In genomic region chr17:4696432-4696796, GRCh38 we compare ENCODE assay signal across 15 cellular contexts. TPM values are rescaled to one million over a fixed set of nuclear protein-coding genes. Genes with fewer than 3 reads are reported as not detected.
A peak's percentile ranks its signal among the peaks of the same experiment; 100 is the strongest.
DNase-seq lines count a peak whose midpoint lies in the region; ATAC-seq, FAIRE-seq and TF ChIP-seq lines count a peak whose summit lies in the region.
"Had no signal": no experiment of that assay in that cellular context is flagged by ENCODE, and none has a peak within 500 bp of the region (broad histone marks: within the 10 kb centered on the region; RNA-seq: fewer than 3 reads in every experiment).

No MANE protein-coding gene starts in this region.

- no peak overlapping the region for H3K27ac ChIP-seq in sigmoid colon

- no peak for TF ChIP-seq POLR2A in sigmoid colon (IDR thresholded peaks at IDR 0.05)
- no peak for TF ChIP-seq POLR2A in GM18505 (IDR thresholded peaks at IDR 0.05; ENCODE audit: borderline replicate concordance, extremely low read depth, insufficient read depth, insufficient read length)

- H3K27me3 Mint-ChIP-seq in activated CD8-positive, alpha-beta memory T cell treated with anti-CD3 and anti-CD28 coated beads, Interleukin-2, amount 10 ng/mL, durations not matched to agents 7 days and 5 days = no peaks in the 10 kb centered on the region
- no peaks in the 10 kb centered on the region for H3K27me3 Mint-ChIP-seq in activated CD8-positive, alpha-beta T cell treated with anti-CD3 and anti-CD28 coated beads, Interleukin-2, amount 10 ng/mL, durations not matched to agents 7 days and 5 days (ENCODE audit: low read depth)

- peaks cover 0 to 22% (median 0%) of the 10 kb centered on the region in 4 donors for H3K36me3 ChIP-seq in sigmoid colon

- CTCF ChIA-PET in activated CD8-positive, alpha-beta memory T cell treated with anti-CD3 and anti-CD28 coated beads, Interleukin-2, amount 10 ng/mL, durations not matched to agents 7 days and 5 days (lab: Charles Lee) = interaction anchor here (1.2 to 3.7 kb wide), 4 partner anchors 13 to 130 kb away, joined by 3 to 16 read pairs (median 4); partner anchors contain the start of gene ARRB2
- CTCF ChIA-PET in activated CD8-positive, alpha-beta T cell treated with anti-CD3 and anti-CD28 coated beads, Interleukin-2, amount 10 ng/mL, durations not matched to agents 7 days and 5 days (lab: Charles Lee) = interaction anchor here (0.9 to 1.0 kb wide), 2 partner anchors 14 to 207 kb away, joined by 3 read pairs; partner anchors contain the start of genes ARRB2 and CHRNE

- no peak for FAIRE-seq in frontal cortex (lab: Jason Lieb, UNC)

- peak; percentile 95 for ATAC-seq in activated CD8-positive, alpha-beta memory T cell treated with anti-CD3 and anti-CD28 coated beads, Interleukin-2, amount 10 ng/mL, durations not matched to agents 7 days and 5 days
- ATAC-seq in HG03442 (IDR thresholded peaks at IDR 0.05; ENCODE audit: unreplicated experiment) (peak; percentile 53), GM18505 (IDR thresholded peaks at IDR 0.05; ENCODE audit: unreplicated experiment) (no peak), HG02759 (IDR thresholded peaks at IDR 0.05; ENCODE audit: unreplicated experiment) (no peak)
- ATAC-seq in activated CD8-positive, alpha-beta T cell treated with anti-CD3 and anti-CD28 coated beads, Interleukin-2, amount 10 ng/mL, durations not matched to agents 7 days and 5 days = peak; percentile 80
- ATAC-seq: HCT116 had no signal

- peaks cover 0 to 6% (median 0%) of the 10 kb centered on the region in 4 donors for H3K4me1 ChIP-seq in sigmoid colon

- peaks cover 34% of the 10 kb centered on the region for H3K4me1 Mint-ChIP-seq in activated CD8-positive, alpha-beta memory T cell treated with anti-CD3 and anti-CD28 coated beads, Interleukin-2, amount 10 ng/mL, durations not matched to agents 7 days and 5 days
- H3K4me1 Mint-ChIP-seq in activated CD8-positive, alpha-beta T cell treated with anti-CD3 and anti-CD28 coated beads, Interleukin-2, amount 10 ng/mL, durations not matched to agents 7 days and 5 days (ENCODE audit: low read depth) = peaks cover 23% of the 10 kb centered on the region

- TF ChIP-seq EP300 in sigmoid colon (IDR thresholded peaks at IDR 0.05) = no peak

- no peaks in the 10 kb centered on the region for H3K27me3 ChIP-seq in sigmoid colon
- H3K27me3 ChIP-seq: upper lobe of left lung had no signal

- peak overlapping the region; percentile 67 for H3K4me3 Mint-ChIP-seq in activated CD8-positive, alpha-beta memory T cell treated with anti-CD3 and anti-CD28 coated beads, Interleukin-2, amount 10 ng/mL, durations not matched to agents 7 days and 5 days
- H3K4me3 Mint-ChIP-seq in activated CD8-positive, alpha-beta T cell treated with anti-CD3 and anti-CD28 coated beads, Interleukin-2, amount 10 ng/mL, durations not matched to agents 7 days and 5 days = peak overlapping the region; percentile 17
- H3K4me3 Mint-ChIP-seq: neural crest cell had no signal

- no peaks in the 10 kb centered on the region for H3K9me3 Mint-ChIP-seq in activated CD8-positive, alpha-beta memory T cell treated with anti-CD3 and anti-CD28 coated beads, Interleukin-2, amount 10 ng/mL, durations not matched to agents 7 days and 5 days (ENCODE audit: low read depth)
- H3K9me3 Mint-ChIP-seq in activated CD8-positive, alpha-beta T cell treated with anti-CD3 and anti-CD28 coated beads, Interleukin-2, amount 10 ng/mL, durations not matched to agents 7 days and 5 days (ENCODE audit: insufficient read depth) = no peaks in the 10 kb centered on the region
- H3K9me3 Mint-ChIP-seq: neural crest cell had no signal

- intact Hi-C loops in sigmoid colon (cut with DNase I) = no loop called here

- TF ChIP-seq CTCF in sigmoid colon (IDR thresholded peaks at IDR 0.05) = no peak

- H3K4me3 ChIP-seq in sigmoid colon = no peak overlapping the region
- H3K4me3 ChIP-seq: upper lobe of left lung had no signal

- H3K36me3 Mint-ChIP-seq in activated CD8-positive, alpha-beta memory T cell treated with anti-CD3 and anti-CD28 coated beads, Interleukin-2, amount 10 ng/mL, durations not matched to agents 7 days and 5 days = peaks cover 18% of the 10 kb centered on the region
- H3K36me3 Mint-ChIP-seq in activated CD8-positive, alpha-beta T cell treated with anti-CD3 and anti-CD28 coated beads, Interleukin-2, amount 10 ng/mL, durations not matched to agents 7 days and 5 days (ENCODE audit: low read depth) = peaks cover 33% of the 10 kb centered on the region

- H3K9me3 ChIP-seq in sigmoid colon = no peaks in the 10 kb centered on the region
- H3K9me3 ChIP-seq: upper lobe of left lung had no signal

- POLR2A ChIA-PET in activated CD8-positive, alpha-beta T cell treated with anti-CD3 and anti-CD28 coated beads, Interleukin-2, amount 10 ng/mL, durations not matched to agents 7 days and 5 days (lab: Charles Lee) = no interaction called here

- peak overlapping the region; percentile 88 for H3K27ac Mint-ChIP-seq in activated CD8-positive, alpha-beta memory T cell treated with anti-CD3 and anti-CD28 coated beads, Interleukin-2, amount 10 ng/mL, durations not matched to agents 7 days and 5 days
- peak overlapping the region; percentile 77 for H3K27ac Mint-ChIP-seq in activated CD8-positive, alpha-beta T cell treated with anti-CD3 and anti-CD28 coated beads, Interleukin-2, amount 10 ng/mL, durations not matched to agents 7 days and 5 days

- WGBS in sigmoid colon, 2 donors = 65 to 68% methylated on average over 6 of the region's 6 CpGs

- DNase-seq in activated CD8-positive, alpha-beta memory T cell treated with anti-CD3 and anti-CD28 coated beads, Interleukin-2, amount 10 ng/mL, durations not matched to agents 7 days and 5 days = peak; percentile 67
- DNase-seq in activated CD8-positive, alpha-beta memory T cell treated with anti-CD3 and anti-CD28 coated beads for 24 hours = no peak
- no peak for DNase-seq in activated CD8-positive, alpha-beta T cell treated with anti-CD3 and anti-CD28 coated beads, Interleukin-2, amount 10 ng/mL, durations not matched to agents 7 days and 5 days
- peak; percentile 8 for DNase-seq in sigmoid colon
- no peak for DNase-seq in frontal cortex (ENCODE audit: low spot score in 2 of 2)
- DNase-seq: effector CD8-positive, alpha-beta T cell; NCI-H1930; upper lobe of left lung had no signal

RNA-seq across cellular contexts. Expression of gene PELP1, which starts 7.5 kb away (rescaled TPM):
- 10 to 100 TPM; 88.5 to 96.9 TPM for total RNA-seq in activated CD8-positive, alpha-beta memory T cell treated with anti-CD3 and anti-CD28 coated beads, Interleukin-2, amount 10 ng/mL, durations not matched to agents 7 days and 5 days
- 10 to 100 TPM; 69.2 to 76.1 TPM for total RNA-seq in activated CD8-positive, alpha-beta T cell treated with anti-CD3 and anti-CD28 coated beads, Interleukin-2, amount 10 ng/mL, durations not matched to agents 7 days and 5 days
- 10 to 100 TPM; 20.0 to 37.7 (median 26.2) TPM for total RNA-seq in sigmoid colon
- polyA plus RNA-seq in sigmoid colon = 10 to 100 TPM in 1 of 3 donors, 1 to 10 TPM in 2; 4.2 to 27.0 (median 9.9) TPM
- total RNA-seq in frontal cortex = 24.5 TPM

RNA-seq across cellular contexts. Expression of gene ARRB2, which starts 14.0 kb away (rescaled TPM):
- 100 to 1,000 TPM; 348 to 365 TPM for total RNA-seq in activated CD8-positive, alpha-beta memory T cell treated with anti-CD3 and anti-CD28 coated beads, Interleukin-2, amount 10 ng/mL, durations not matched to agents 7 days and 5 days
- 100 to 1,000 TPM; 302 to 316 TPM for total RNA-seq in activated CD8-positive, alpha-beta T cell treated with anti-CD3 and anti-CD28 coated beads, Interleukin-2, amount 10 ng/mL, durations not matched to agents 7 days and 5 days
- total RNA-seq in sigmoid colon = 10 to 100 TPM; 22.1 to 35.7 (median 28.2) TPM
- 10 to 100 TPM; 38.4 to 51.7 (median 39.3) TPM for polyA plus RNA-seq in sigmoid colon
- total RNA-seq in frontal cortex = 16.3 TPM

RNA-seq across cellular contexts. Expression of gene MED11, which starts 34.8 kb away (rescaled TPM):
- total RNA-seq in activated CD8-positive, alpha-beta memory T cell treated with anti-CD3 and anti-CD28 coated beads, Interleukin-2, amount 10 ng/mL, durations not matched to agents 7 days and 5 days = 10 to 100 TPM; 23.6 to 26.1 TPM
- 10 to 100 TPM; 23.0 to 27.2 TPM for total RNA-seq in activated CD8-positive, alpha-beta T cell treated with anti-CD3 and anti-CD28 coated beads, Interleukin-2, amount 10 ng/mL, durations not matched to agents 7 days and 5 days
- total RNA-seq in sigmoid colon (10 to 100 TPM; 31.1 to 43.6 (median 38.3) TPM), frontal cortex (6.1 TPM)
- 10 to 100 TPM; 35.8 to 61.9 (median 47.4) TPM for polyA plus RNA-seq in sigmoid colon

RNA-seq across cellular contexts. Expression of gene ZMYND15, which starts 43.2 kb away (rescaled TPM):
- under 1 TPM in 1 of 2 experiments, not detected in 1; 0.12 TPM for total RNA-seq in activated CD8-positive, alpha-beta memory T cell treated with anti-CD3 and anti-CD28 coated beads, Interleukin-2, amount 10 ng/mL, durations not matched to agents 7 days and 5 days
- not detected for total RNA-seq in activated CD8-positive, alpha-beta T cell treated with anti-CD3 and anti-CD28 coated beads, Interleukin-2, amount 10 ng/mL, durations not matched to agents 7 days and 5 days
- under 1 TPM in 3 of 4 donors, not detected in 1; 0.36 to 0.55 (median 0.49) TPM for total RNA-seq in sigmoid colon
- 1 to 10 TPM in 2 of 3 donors, not detected in 1; 1.1 to 1.2 TPM for polyA plus RNA-seq in sigmoid colon
- total RNA-seq in frontal cortex = not detected
- total RNA-seq: activated CD8-positive, alpha-beta memory T cell treated with anti-CD3 and anti-CD28 coated beads for 36 hours; neural crest cell; OCI-LY7 had no signal

RNA-seq across cellular contexts. Expression of gene CXCL16, which starts 43.3 kb away (rescaled TPM):
- total RNA-seq in activated CD8-positive, alpha-beta memory T cell treated with anti-CD3 and anti-CD28 coated beads, Interleukin-2, amount 10 ng/mL, durations not matched to agents 7 days and 5 days = under 1 TPM; 0.70 to 0.96 TPM
- total RNA-seq in activated CD8-positive, alpha-beta T cell treated with anti-CD3 and anti-CD28 coated beads, Interleukin-2, amount 10 ng/mL, durations not matched to agents 7 days and 5 days = under 1 TPM; 0.50 to 0.89 TPM
- total RNA-seq in sigmoid colon (1 to 10 TPM; 4.6 to 6.8 (median 5.3) TPM), frontal cortex (under 0.01 TPM)
- 10 to 100 TPM; 21.6 to 32.8 (median 29.0) TPM for polyA plus RNA-seq in sigmoid colon
- total RNA-seq: neural crest cell, OCI-LY7 had no signal

Comparison
In these comparisons a context has a peak if more than half of its experiments do, and no peak if none do; other contexts are left out.
1. DNase-seq: peak in activated CD8-positive, alpha-beta memory T cell treated with anti-CD3 and anti-CD28 coated beads, Interleukin-2, amount 10 ng/mL, durations not matched to agents 7 days and 5 days (single experiment) and sigmoid colon (single experiment); none in activated CD8-positive, alpha-beta memory T cell treated with anti-CD3 and anti-CD28 coated beads for 24 hours (single experiment), activated CD8-positive, alpha-beta T cell treated with anti-CD3 and anti-CD28 coated beads, Interleukin-2, amount 10 ng/mL, durations not matched to agents 7 days and 5 days (single experiment) and frontal cortex (0 of 2).
2. ATAC-seq: peak in activated CD8-positive, alpha-beta memory T cell treated with anti-CD3 and anti-CD28 coated beads, Interleukin-2, amount 10 ng/mL, durations not matched to agents 7 days and 5 days (single experiment), HG03442 (single experiment) and activated CD8-positive, alpha-beta T cell treated with anti-CD3 and anti-CD28 coated beads, Interleukin-2, amount 10 ng/mL, durations not matched to agents 7 days and 5 days (single experiment); none in GM18505 (single experiment) and HG02759 (single experiment).
3. RNA of gene ARRB2, which starts 14.0 kb away (total RNA-seq): 348 to 365 TPM in activated CD8-positive, alpha-beta memory T cell treated with anti-CD3 and anti-CD28 coated beads, Interleukin-2, amount 10 ng/mL, durations not matched to agents 7 days and 5 days and 302 to 316 TPM in activated CD8-positive, alpha-beta T cell treated with anti-CD3 and anti-CD28 coated beads, Interleukin-2, amount 10 ng/mL, durations not matched to agents 7 days and 5 days; 22.1 to 35.7 TPM in sigmoid colon and 16.3 TPM in frontal cortex (single experiment); every median in the first group is over 4 times any median in the second.